1 cellular context compared by ENCODE assay signal in genomic region chr6:36679043-36679821, GRCh38.
A peak's percentile ranks its signal among the peaks of the same experiment; 100 is the strongest.
TF ChIP-seq lines count a peak whose summit lies in the region.

No MANE protein-coding gene starts in this region.

TF ChIP-seq in K562, 482 proteins besides CTCF, POLR2A, EP300 and RAD21 (continued from another document):
- TF ChIP-seq ZBTB40 (IDR thresholded peaks at IDR 0.05) = no peak
- peak; percentile 59; the same call in 1 of the 2 replicates for TF ChIP-seq ZBTB40 (CRISPR knock-in tag; IDR thresholded peaks at IDR 0.05)
- peak; percentile 31; the same call in 1 of the 2 replicates for TF ChIP-seq ERF (CRISPR knock-in tag; IDR thresholded peaks at IDR 0.05)
- 0 out of 2 replicates have a peak, but pooled peaks have one; percentile 28 for TF ChIP-seq MED1 (CRISPR knock-in tag; IDR thresholded peaks at IDR 0.05; ENCODE audit: borderline replicate concordance)
- TF ChIP-seq ESRRB (CRISPR knock-in tag; IDR thresholded peaks at IDR 0.05; ENCODE audit: borderline replicate concordance) = no peak
- no peak for TF ChIP-seq CEBPB (tag; IDR thresholded peaks at IDR 0.05)
- no peak for TF ChIP-seq HNRNPH1 (optimal IDR thresholded peaks at IDR 0.05; ENCODE audit: low read depth, low read length)
- 0 out of 2 replicates have a peak, but pooled peaks have one; percentile 6 for TF ChIP-seq RBM14 (IDR thresholded peaks at IDR 0.05; ENCODE audit: borderline replicate concordance, insufficient read depth, low read depth, low read length)
- TF ChIP-seq BRCA1 (IDR thresholded peaks at IDR 0.05) = no peak
- peak; percentile 99 for TF ChIP-seq BRCA1 (CRISPR knock-in tag; IDR thresholded peaks at IDR 0.05)
- TF ChIP-seq ZC3H4 (CRISPR knock-in tag; IDR thresholded peaks at IDR 0.05; ENCODE audit: borderline replicate concordance) = peak; percentile 81; the same call in 1 of the 2 replicates
- TF ChIP-seq ZFX (CRISPR knock-in tag; IDR thresholded peaks at IDR 0.05) = peak; percentile 76
- TF ChIP-seq FOXM1 (IDR thresholded peaks at IDR 0.05; ENCODE audit: low read depth) = no peak
- TF ChIP-seq FOXM1 (CRISPR knock-in tag; IDR thresholded peaks at IDR 0.05; ENCODE audit: low read depth) = peak; percentile 31; the same call in 1 of the 2 replicates
- TF ChIP-seq ZNF282 (CRISPR knock-in tag; IDR thresholded peaks at IDR 0.05) = 0 out of 2 replicates have a peak, but pooled peaks have one; percentile 85
- peak; percentile 85 for TF ChIP-seq ATF3 (IDR thresholded peaks at IDR 0.05)
- no peak for TF ChIP-seq ATF3 (CRISPR knock-in tag; conservative IDR thresholded peaks at IDR 0.05)
- TF ChIP-seq ZBTB2 (IDR thresholded peaks at IDR 0.05) = 0 out of 2 replicates have a peak, but pooled peaks have one; percentile 9
- peak; percentile 79 for TF ChIP-seq RBFOX2 (IDR thresholded peaks at IDR 0.05; ENCODE audit: low read depth, low read length)
- TF ChIP-seq SAFB (IDR thresholded peaks at IDR 0.05; ENCODE audit: borderline replicate concordance, low read depth, low read length) = peak; percentile 7; the same call in 1 of the 2 replicates
- 0 out of 2 replicates have a peak, but pooled peaks have one; percentile 3 for TF ChIP-seq SMARCA5 (IDR thresholded peaks at IDR 0.05)
- TF ChIP-seq TGIF2 (CRISPR knock-in tag; IDR thresholded peaks at IDR 0.05) = 0 out of 2 replicates have a peak, but pooled peaks have one; percentile 34
- TF ChIP-seq JUN (IDR thresholded peaks at IDR 0.05; ENCODE audit: borderline replicate concordance, low read depth, low read length) = peak; percentile 71; the same call in 1 of the 2 replicates
- TF ChIP-seq JUN (CRISPR knock-in tag; IDR thresholded peaks at IDR 0.05; ENCODE audit: borderline replicate concordance) = 0 out of 2 replicates have a peak, but pooled peaks have one; percentile 6
- peak; percentile 22 for TF ChIP-seq ARID1B (IDR thresholded peaks at IDR 0.05)
- peak; percentile 20; the same call in 1 of the 2 replicates for TF ChIP-seq DPF2 (IDR thresholded peaks at IDR 0.05)
- peak; percentile 34 for TF ChIP-seq RBBP5 (IDR thresholded peaks at IDR 0.05; ENCODE audit: borderline replicate concordance, insufficient read depth, low read length, poor library complexity, severe bottlenecking)
- 0 out of 2 replicates have a peak, but pooled peaks have one; percentile 10 for TF ChIP-seq ESRRA (IDR thresholded peaks at IDR 0.05; ENCODE audit: borderline replicate concordance, low read depth)
- peak; percentile 12; the same call in 1 of the 2 replicates for TF ChIP-seq HDAC6 (IDR thresholded peaks at IDR 0.05; ENCODE audit: low read depth, low read length)
- TF ChIP-seq MEF2D (tag; conservative IDR thresholded peaks at IDR 0.05; ENCODE audit: low read depth) = no peak
- peak; percentile 6 for TF ChIP-seq CHD1 (IDR thresholded peaks at IDR 0.05; ENCODE audit: low read length)
- TF ChIP-seq, protein P1, sequence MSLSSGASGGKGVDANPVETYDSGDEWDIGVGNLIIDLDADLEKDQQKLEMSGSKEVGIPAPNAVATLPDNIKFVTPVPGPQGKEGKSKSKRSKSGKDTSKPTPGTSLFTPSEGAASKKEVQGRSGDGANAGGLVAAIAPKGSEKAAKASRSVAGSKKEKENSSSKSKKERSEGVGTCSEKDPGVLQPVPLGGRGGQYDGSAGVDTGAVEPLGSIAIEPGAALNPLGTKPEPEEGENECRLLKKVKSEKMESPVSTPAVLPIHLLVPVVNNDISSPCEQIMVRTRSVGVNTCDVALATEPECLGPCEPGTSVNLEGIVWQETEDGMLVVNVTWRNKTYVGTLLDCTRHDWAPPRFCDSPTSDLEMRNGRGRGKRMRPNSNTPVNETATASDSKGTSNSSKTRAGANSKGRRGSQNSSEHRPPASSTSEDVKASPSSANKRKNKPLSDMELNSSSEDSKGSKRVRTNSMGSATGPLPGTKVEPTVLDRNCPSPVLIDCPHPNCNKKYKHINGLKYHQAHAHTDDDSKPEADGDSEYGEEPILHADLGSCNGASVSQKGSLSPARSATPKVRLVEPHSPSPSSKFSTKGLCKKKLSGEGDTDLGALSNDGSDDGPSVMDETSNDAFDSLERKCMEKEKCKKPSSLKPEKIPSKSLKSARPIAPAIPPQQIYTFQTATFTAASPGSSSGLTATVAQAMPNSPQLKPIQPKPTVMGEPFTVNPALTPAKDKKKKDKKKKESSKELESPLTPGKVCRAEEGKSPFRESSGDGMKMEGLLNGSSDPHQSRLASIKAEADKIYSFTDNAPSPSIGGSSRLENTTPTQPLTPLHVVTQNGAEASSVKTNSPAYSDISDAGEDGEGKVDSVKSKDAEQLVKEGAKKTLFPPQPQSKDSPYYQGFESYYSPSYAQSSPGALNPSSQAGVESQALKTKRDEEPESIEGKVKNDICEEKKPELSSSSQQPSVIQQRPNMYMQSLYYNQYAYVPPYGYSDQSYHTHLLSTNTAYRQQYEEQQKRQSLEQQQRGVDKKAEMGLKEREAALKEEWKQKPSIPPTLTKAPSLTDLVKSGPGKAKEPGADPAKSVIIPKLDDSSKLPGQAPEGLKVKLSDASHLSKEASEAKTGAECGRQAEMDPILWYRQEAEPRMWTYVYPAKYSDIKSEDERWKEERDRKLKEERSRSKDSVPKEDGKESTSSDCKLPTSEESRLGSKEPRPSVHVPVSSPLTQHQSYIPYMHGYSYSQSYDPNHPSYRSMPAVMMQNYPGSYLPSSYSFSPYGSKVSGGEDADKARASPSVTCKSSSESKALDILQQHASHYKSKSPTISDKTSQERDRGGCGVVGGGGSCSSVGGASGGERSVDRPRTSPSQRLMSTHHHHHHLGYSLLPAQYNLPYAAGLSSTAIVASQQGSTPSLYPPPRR (CRISPR knock-in tag; IDR thresholded peaks at IDR 0.05; ENCODE audit: borderline replicate concordance) = 0 out of 2 replicates have a peak, but pooled peaks have one; percentile 2
- TF ChIP-seq RBM22 (IDR thresholded peaks at IDR 0.05; ENCODE audit: low read depth, low read length, poor library complexity, severe bottlenecking) = peak; percentile 0
